8 cellular contexts compared by ENCODE assay signal in the genomic region with DNA sequence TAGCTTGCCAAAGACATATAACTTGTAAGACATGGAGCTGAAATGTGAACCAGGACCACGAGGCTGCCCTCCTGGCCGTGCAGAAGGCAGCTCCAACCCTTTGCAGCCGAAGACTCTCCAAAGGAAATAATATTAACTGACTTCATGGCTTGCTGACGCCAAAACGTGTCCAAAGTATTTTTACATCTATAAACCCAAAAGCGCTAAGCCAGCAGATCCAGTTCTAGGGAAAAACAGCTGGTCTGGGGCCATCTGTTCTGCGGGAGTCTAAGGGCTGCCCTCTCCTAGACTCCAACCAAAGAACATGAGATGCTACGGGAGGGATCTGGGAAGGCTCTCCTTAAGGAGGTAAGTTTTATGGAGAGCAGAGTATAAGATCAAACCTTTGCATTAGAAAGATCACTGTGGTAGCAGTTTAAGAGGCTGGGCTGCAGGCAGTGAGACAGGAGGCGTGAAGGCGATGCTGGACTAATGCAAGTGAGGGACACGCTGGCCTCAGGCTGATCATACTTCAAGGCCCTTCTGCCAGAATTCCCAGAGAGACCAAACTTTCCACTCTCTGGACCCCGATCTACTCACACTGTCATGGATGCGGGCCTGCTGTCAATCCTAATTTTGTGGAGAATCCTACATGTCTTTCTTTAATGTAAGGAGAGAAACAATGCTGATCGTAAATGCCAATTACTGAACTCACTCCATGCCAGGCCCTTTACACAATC. TPM values are rescaled to one million over a fixed set of nuclear protein-coding genes. Genes with fewer than 3 reads are reported as not detected.
DNase-seq lines count a peak whose midpoint lies in the region; ATAC-seq and TF ChIP-seq lines count a peak whose summit lies in the region.

No MANE protein-coding gene starts in this region.

- H3K27me3 ChIP-seq in right atrium auricular region (no peaks in the 10 kb centered on the region), breast epithelium (no peaks in the 10 kb centered on the region), mucosa of stomach (ENCODE audit: control insufficient read depth, insufficient read depth, low read length) (no peaks in the 10 kb centered on the region)

- intact Hi-C loops in left ventricle myocardium superior (cut with micrococcal nuclease) = no loop called here
- intact Hi-C loops in breast epithelium (cut with DNase I; ENCODE audit: low total_unique reads) = loop anchor here (5.0 kb wide), 1 partner anchor 1761 kb away; no protein-coding TSS in a partner anchor

- DNase-seq in right atrium auricular region (ENCODE audit: low spot score) (no peak), left ventricle myocardium superior (no peak), breast epithelium (ENCODE audit: low spot score in 2 of 2) (peak in 1 of 2 donors; percentile 47)
- DNase-seq in central memory CD4-positive, alpha-beta T cell = no peak

- peaks cover 0 to 44% of the 10 kb centered on the region in 2 donors for H3K4me1 ChIP-seq in right atrium auricular region
- peaks cover 6 to 23% of the 10 kb centered on the region in 2 donors for H3K4me1 ChIP-seq in breast epithelium
- peaks cover 51% of the 10 kb centered on the region for H3K4me1 ChIP-seq in mucosa of stomach (ENCODE audit: control insufficient read depth, insufficient read depth, low read length)

- peak overlapping the region; percentile 96 to 97 for H3K27ac ChIP-seq in right atrium auricular region
- peak overlapping the region; percentile 98 to 99 for H3K27ac ChIP-seq in breast epithelium

- TF ChIP-seq POLR2A in breast epithelium (IDR thresholded peaks at IDR 0.05) = no peak

- ATAC-seq in left ventricle myocardium superior (no peak), HG02588 (IDR thresholded peaks at IDR 0.05; ENCODE audit: unreplicated experiment) (no peak), GM19395 (IDR thresholded peaks at IDR 0.05; ENCODE audit: unreplicated experiment) (no peak), GM21528 (IDR thresholded peaks at IDR 0.05; ENCODE audit: low FRiP score, unreplicated experiment) (no peak)

- no peaks in the 10 kb centered on the region for H3K9me3 ChIP-seq in right atrium auricular region
- H3K9me3 ChIP-seq in breast epithelium = no peaks in the 10 kb centered on the region
- H3K9me3 ChIP-seq in mucosa of stomach (ENCODE audit: control insufficient read depth, low read length) = no peaks in the 10 kb centered on the region

- peak overlapping the region; percentile 76 for H3K9ac ChIP-seq in mucosa of stomach (ENCODE audit: low read length)

- H3K4me3 ChIP-seq in right atrium auricular region (peak overlapping the region; percentile 59 to 68), breast epithelium (peak overlapping the region; percentile 66 to 84 (median 66)), mucosa of stomach (ENCODE audit: low read length) (peak overlapping the region; percentile 48)

- H3K36me3 ChIP-seq in right atrium auricular region = no peaks in the 10 kb centered on the region
- no peaks in the 10 kb centered on the region for H3K36me3 ChIP-seq in breast epithelium
- no peaks in the 10 kb centered on the region for H3K36me3 ChIP-seq in mucosa of stomach (ENCODE audit: control insufficient read depth, insufficient read depth, low read length)

- TF ChIP-seq CTCF in right atrium auricular region (IDR thresholded peaks at IDR 0.05) (no peak), breast epithelium (IDR thresholded peaks at IDR 0.05) (no peak)

RNA-seq across cellular contexts. Expression of a gene that starts 1.2 kb away (rescaled TPM):
- total RNA-seq in right atrium auricular region = 10 to 100 TPM in 1 of 2 donors, 1 to 10 TPM in 1; 8.3 to 13.1 TPM
- 9.1 TPM for total RNA-seq in left ventricle myocardium superior
- total RNA-seq in breast epithelium = 1 to 10 TPM; 8.3 to 9.4 (median 9.2) TPM

RNA-seq across cellular contexts. Expression of a gene that starts 1.4 kb away (rescaled TPM):
- total RNA-seq in right atrium auricular region = 1 to 10 TPM in 1 of 2 donors, under 1 TPM in 1; 0.19 to 5.2 TPM
- total RNA-seq in left ventricle myocardium superior = 0.92 TPM
- 1 to 10 TPM; 1.8 to 3.8 (median 2.9) TPM for total RNA-seq in breast epithelium

RNA-seq across cellular contexts. Expression of a gene that starts 57.9 kb away (rescaled TPM):
- total RNA-seq in right atrium auricular region (not detected), left ventricle myocardium superior (not detected), breast epithelium (not detected)
